In the genomic region with DNA sequence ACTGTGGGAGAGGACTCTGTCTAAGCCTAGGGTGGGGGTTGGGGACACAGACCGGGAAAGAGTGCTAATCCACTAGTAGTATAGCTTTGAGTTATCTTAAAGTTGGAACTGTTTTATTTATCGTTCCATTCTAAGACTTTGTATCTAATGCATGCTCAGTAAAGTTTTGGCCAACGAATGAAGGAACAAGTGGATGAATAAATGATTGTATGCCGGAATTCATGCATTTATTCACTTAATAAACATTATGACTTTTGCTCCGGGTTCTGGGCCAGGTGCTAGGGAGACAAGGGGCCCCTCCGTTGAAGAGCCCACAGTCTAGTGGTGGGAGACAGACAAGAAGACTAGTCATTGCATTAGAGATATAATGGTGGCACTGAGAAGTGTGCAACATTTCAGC, we compare ENCODE assay signal across 1 cellular context.
TF ChIP-seq lines count a peak whose summit lies in the region.

No MANE protein-coding gene starts in this region.

TF ChIP-seq in GM23338, 12 proteins besides CTCF, POLR2A, EP300 and RAD21 (continued from another document):
- TF ChIP-seq, protein P1, sequence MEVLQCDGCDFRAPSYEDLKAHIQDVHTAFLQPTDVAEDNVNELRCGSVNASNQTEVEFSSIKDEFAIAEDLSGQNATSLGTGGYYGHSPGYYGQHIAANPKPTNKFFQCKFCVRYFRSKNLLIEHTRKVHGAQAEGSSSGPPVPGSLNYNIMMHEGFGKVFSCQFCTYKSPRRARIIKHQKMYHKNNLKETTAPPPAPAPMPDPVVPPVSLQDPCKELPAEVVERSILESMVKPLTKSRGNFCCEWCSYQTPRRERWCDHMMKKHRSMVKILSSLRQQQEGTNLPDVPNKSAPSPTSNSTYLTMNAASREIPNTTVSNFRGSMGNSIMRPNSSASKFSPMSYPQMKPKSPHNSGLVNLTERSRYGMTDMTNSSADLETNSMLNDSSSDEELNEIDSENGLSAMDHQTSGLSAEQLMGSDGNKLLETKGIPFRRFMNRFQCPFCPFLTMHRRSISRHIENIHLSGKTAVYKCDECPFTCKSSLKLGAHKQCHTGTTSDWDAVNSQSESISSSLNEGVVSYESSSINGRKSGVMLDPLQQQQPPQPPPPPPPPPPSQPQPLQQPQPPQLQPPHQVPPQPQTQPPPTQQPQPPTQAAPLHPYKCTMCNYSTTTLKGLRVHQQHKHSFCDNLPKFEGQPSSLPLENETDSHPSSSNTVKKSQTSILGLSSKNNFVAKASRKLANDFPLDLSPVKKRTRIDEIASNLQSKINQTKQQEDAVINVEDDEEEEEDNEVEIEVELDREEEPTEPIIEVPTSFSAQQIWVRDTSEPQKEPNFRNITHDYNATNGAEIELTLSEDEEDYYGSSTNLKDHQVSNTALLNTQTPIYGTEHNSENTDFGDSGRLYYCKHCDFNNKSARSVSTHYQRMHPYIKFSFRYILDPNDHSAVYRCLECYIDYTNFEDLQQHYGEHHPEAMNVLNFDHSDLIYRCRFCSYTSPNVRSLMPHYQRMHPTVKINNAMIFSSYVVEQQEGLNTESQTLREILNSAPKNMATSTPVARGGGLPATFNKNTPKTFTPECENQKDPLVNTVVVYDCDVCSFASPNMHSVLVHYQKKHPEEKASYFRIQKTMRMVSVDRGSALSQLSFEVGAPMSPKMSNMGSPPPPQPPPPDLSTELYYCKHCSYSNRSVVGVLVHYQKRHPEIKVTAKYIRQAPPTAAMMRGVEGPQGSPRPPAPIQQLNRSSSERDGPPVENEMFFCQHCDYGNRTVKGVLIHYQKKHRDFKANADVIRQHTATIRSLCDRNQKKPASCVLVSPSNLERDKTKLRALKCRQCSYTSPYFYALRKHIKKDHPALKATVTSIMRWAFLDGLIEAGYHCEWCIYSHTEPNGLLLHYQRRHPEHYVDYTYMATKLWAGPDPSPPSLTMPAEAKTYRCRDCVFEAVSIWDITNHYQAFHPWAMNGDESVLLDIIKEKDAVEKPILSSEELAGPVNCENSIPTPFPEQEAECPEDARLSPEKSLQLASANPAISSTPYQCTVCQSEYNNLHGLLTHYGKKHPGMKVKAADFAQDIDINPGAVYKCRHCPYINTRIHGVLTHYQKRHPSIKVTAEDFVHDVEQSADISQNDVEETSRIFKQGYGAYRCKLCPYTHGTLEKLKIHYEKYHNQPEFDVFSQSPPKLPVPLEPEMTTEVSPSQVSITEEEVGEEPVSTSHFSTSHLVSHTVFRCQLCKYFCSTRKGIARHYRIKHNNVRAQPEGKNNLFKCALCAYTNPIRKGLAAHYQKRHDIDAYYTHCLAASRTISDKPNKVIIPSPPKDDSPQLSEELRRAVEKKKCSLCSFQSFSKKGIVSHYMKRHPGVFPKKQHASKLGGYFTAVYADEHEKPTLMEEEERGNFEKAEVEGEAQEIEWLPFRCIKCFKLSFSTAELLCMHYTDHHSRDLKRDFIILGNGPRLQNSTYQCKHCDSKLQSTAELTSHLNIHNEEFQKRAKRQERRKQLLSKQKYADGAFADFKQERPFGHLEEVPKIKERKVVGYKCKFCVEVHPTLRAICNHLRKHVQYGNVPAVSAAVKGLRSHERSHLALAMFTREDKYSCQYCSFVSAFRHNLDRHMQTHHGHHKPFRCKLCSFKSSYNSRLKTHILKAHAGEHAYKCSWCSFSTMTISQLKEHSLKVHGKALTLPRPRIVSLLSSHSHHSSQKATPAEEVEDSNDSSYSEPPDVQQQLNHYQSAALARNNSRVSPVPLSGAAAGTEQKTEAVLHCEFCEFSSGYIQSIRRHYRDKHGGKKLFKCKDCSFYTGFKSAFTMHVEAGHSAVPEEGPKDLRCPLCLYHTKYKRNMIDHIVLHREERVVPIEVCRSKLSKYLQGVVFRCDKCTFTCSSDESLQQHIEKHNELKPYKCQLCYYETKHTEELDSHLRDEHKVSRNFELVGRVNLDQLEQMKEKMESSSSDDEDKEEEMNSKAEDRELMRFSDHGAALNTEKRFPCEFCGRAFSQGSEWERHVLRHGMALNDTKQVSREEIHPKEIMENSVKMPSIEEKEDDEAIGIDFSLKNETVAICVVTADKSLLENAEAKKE (CRISPR knock-in tag; IDR thresholded peaks at IDR 0.05) = no peak
- no peak for TF ChIP-seq NANOG (IDR thresholded peaks at IDR 0.05; ENCODE audit: borderline replicate concordance)
- TF ChIP-seq ZNF114 (CRISPR knock-in tag; IDR thresholded peaks at IDR 0.05) = no peak
- no peak for TF ChIP-seq JUNB (IDR thresholded peaks at IDR 0.05; ENCODE audit: unreplicated experiment)
- no peak for TF ChIP-seq STAT1 (IDR thresholded peaks at IDR 0.05; ENCODE audit: unreplicated experiment)
- no peak for TF ChIP-seq EZH2 (IDR thresholded peaks at IDR 0.05; ENCODE audit: low read depth, unreplicated experiment)
- TF ChIP-seq EZH2phosphoT487 (IDR thresholded peaks at IDR 0.05; ENCODE audit: unreplicated experiment) = no peak
- TF ChIP-seq CREB1 (CRISPR knock-in tag; IDR thresholded peaks at IDR 0.05; ENCODE audit: low read depth) = no peak
